Comparison of ENCODE assay signal across 8 cellular contexts in the genomic region with DNA sequence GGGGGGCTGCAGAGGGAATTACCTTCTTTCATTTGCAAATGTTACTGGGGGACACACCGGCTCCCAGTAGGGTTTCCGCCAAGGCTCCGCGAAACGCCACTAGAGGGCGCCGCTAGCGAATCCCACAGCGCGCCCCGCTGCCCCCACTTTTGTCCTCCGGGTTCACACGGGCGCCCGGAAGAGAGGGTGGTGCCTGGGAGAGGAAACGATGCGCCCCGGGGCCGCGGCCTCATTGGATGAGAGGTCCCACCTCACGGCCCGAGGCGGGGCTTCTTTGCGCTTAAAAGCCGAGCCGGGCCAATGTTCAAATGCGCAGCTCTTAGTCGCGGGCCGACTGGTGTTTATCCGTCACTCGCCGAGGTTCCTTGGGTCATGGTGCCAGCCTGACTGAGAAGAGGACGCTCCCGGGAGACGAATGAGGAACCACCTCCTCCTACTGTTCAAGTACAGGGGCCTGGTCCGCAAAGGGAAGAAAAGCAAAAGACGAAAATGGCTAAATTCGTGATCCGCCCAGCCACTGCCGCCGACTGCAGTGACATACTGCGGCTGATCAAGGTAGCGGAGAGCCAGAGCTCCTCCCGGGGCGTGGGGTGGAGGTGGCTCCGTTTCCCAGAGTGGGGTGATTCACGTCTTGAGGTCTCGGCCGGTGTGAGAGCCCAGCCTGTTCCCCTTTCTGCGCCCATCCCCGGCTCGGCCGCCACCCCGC. TPM values are rescaled to one million over a fixed set of nuclear protein-coding genes. Genes with fewer than 3 reads are reported as not detected.
DNase-seq lines count a peak whose midpoint lies in the region; TF ChIP-seq lines count a peak whose summit lies in the region.

A gene (plus strand): TSS at position 311 of the 706 bp plus-strand sequence. CDS start 179 bp downstream, at position 490.

- in situ Hi-C loops in SK-MEL-5 (cut with HindIII; ENCODE audit: low pct_unique_long_range_greater_than_20kb, low sequenced_read_pairs): no loop called here

- no peak within 1 kb of the TSS for H4K8ac ChIP-seq in neuronal stem cell (ENCODE audit: low read depth, low read length)

- H3K18ac ChIP-seq in neuronal stem cell (ENCODE audit: low read length): no peak within 1 kb of the TSS

- no peak within 1 kb of the TSS for H3K14ac ChIP-seq in neuronal stem cell (ENCODE audit: low read length)

- no peaks in the 10 kb centered on the region for H3K79me1 ChIP-seq in neuronal stem cell (ENCODE audit: low read depth, low read length)

- H3K36me3 ChIP-seq in GM06990 (ENCODE audit: control insufficient read depth, insufficient read depth, low read length) (no peaks in the 10 kb centered on the region), neuronal stem cell (replicated peaks in 1 of 2; ENCODE audit: control insufficient read depth in 2 of 2, insufficient read depth in 2 of 2, low read length in 2 of 2) (peaks cover 0 to 16% of the 10 kb centered on the region in 2 donors)

- DNase-seq in GM06990 (ENCODE audit: extremely low read depth, insufficient read length): peak; percentile 91
- DNase-seq in HFF-Myc (ENCODE audit: extremely low read depth, low read depth): peak; percentile 60
- peak; percentile 90 for DNase-seq in MV-4-11 (lab: John Stamatoyannopoulos, UW)
- DNase-seq in SK-MEL-5 (ENCODE audit: low read depth, low spot score): peak; percentile 96
- DNase-seq in activated naive CD4-positive, alpha-beta T cell treated with Interleukin-2 at 50 U/mL for 16 hours: peak; percentile 92
- peak; percentile 86 for DNase-seq in foreskin melanocyte
- DNase-seq in neuronal stem cell (ENCODE audit: low spot score): peak; percentile 88
- peak; percentile 35 to 96 (median 88) for DNase-seq in substantia nigra (lab: John Stamatoyannopoulos, UW)

- H3K27ac ChIP-seq in neuronal stem cell (replicated peaks; ENCODE audit: low read length) (no peak within 1 kb of the TSS), substantia nigra (ENCODE audit: low read depth, low read length, poor library complexity, severe bottlenecking) (peak within 1 kb of the TSS; percentile 74)

- H3K27me3 ChIP-seq in GM06990 (replicated peaks; ENCODE audit: control insufficient read depth, insufficient read depth, low read length) (no peaks in the 10 kb centered on the region), neuronal stem cell (ENCODE audit: control insufficient read depth in 3 of 3, insufficient read depth in 3 of 3, low read depth in 1 of 3, low read length in 3 of 3) (no peaks in the 10 kb centered on the region)

- TF ChIP-seq CTCF in GM06990 (IDR thresholded peaks at IDR 0.05; ENCODE audit: insufficient read depth, low read length, poor library complexity, severe bottlenecking) (peak; percentile 81), HFF-Myc (IDR thresholded peaks at IDR 0.05; ENCODE audit: low read depth, low read length, missing control alignments) (peak; percentile 67)

- no peak within 1 kb of the TSS for H2BK15ac ChIP-seq in neuronal stem cell (ENCODE audit: low read length)

- peak within 1 kb of the TSS; percentile 72 for H2AFZ ChIP-seq in neuronal stem cell (ENCODE audit: low read length)

- H3K4ac ChIP-seq in neuronal stem cell (ENCODE audit: low read length): no peak within 1 kb of the TSS

- H4K91ac ChIP-seq in neuronal stem cell (ENCODE audit: low read depth, low read length, poor library complexity): no peak within 1 kb of the TSS

- no peak within 1 kb of the TSS for H2BK120ac ChIP-seq in neuronal stem cell (ENCODE audit: low read depth, low read length)

- H2BK5ac ChIP-seq in neuronal stem cell (ENCODE audit: low read length): no peak within 1 kb of the TSS

- no peak within 1 kb of the TSS for H3K23ac ChIP-seq in neuronal stem cell (ENCODE audit: low read depth, low read length, poor library complexity)

- H2BK12ac ChIP-seq in neuronal stem cell (ENCODE audit: low read length): no peak within 1 kb of the TSS

- H3K4me1 ChIP-seq in neuronal stem cell (ENCODE audit: control insufficient read depth in 2 of 2, insufficient read depth in 1 of 2, low read depth in 1 of 2, low read length in 2 of 2): no peaks in the 10 kb centered on the region

- no CpG with 5 or more reads among the region's 55 CpGs for WGBS in neuronal stem cell (ENCODE audit: extremely low coverage in 2 of 2, insufficient read length in 2 of 2, insufficient replicate concordance in 1 of 2), 2 donors

- H3K4me3 ChIP-seq in GM06990 (replicated peaks; ENCODE audit: low read depth, low read length) (peak within 1 kb of the TSS; percentile 71), HFF-Myc (replicated peaks; ENCODE audit: low read depth, low read length) (peak within 1 kb of the TSS; percentile 62), neuronal stem cell (ENCODE audit: low read length in 2 of 2) (peak within 1 kb of the TSS; percentile 84 to 86)

- H2AK5ac ChIP-seq in neuronal stem cell (ENCODE audit: low read depth, low read length): no peak within 1 kb of the TSS

- no peaks in the 10 kb centered on the region for H3K9me3 ChIP-seq in neuronal stem cell (replicated peaks in 1 of 2; ENCODE audit: control insufficient read depth in 2 of 2, insufficient read depth in 1 of 2, low read depth in 1 of 2, low read length in 2 of 2)

- peak within 1 kb of the TSS; percentile 52 for H3K4me2 ChIP-seq in neuronal stem cell (ENCODE audit: insufficient read depth, low read length, poor library complexity, severe bottlenecking)

- H3K9ac ChIP-seq in neuronal stem cell (ENCODE audit: low read depth, low read length, poor library complexity): peak within 1 kb of the TSS; percentile 53

RNA-seq across cellular contexts. Expression of the gene that starts here (rescaled TPM):
- 480 and 515 TPM in 2 replicates for total RNA-seq in SK-MEL-5 (2014; rRNA removed; shearing (Covaris generic))
- polyA plus RNA-seq in SK-MEL-5 (2015; cell fraction: cytosol; rRNA removed): 235 and 261 TPM in 2 replicates
- 8,783 and 10,421 TPM in 2 replicates for polyA plus RNA-seq in SK-MEL-5 (2015; cell fraction: nucleus; rRNA removed)
- polyA plus RNA-seq in neuronal stem cell (2013, experiment 1 of 2): 45.4 TPM
- 44.2 TPM for polyA plus RNA-seq in neuronal stem cell (2013, experiment 2 of 2)
